In the genomic region with DNA sequence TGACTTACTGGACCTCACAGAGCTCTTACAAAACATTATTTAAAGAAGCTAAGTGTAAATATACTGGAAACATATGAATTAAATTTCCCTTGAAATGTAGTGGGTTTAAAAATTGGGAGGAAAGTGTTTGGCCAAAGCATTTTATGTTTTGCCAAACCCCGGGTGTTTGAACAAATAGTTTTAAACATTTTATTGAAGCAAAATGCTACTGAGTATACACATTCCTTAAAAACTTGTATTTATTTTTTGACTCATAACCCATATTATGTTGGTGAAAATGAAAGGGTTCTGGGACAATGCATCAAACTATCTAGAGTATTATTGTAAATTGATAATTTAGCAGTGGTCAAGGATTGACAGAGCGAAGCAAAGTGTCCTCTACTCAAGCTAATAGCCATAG, we compare ENCODE assay signal across 22 cellular contexts.
DNase-seq lines count a peak whose midpoint lies in the region; ATAC-seq and TF ChIP-seq lines count a peak whose summit lies in the region.
"Had no signal": no experiment of that assay in that cellular context is flagged by ENCODE, and none has a peak within 500 bp of the region (broad histone marks: within the 10 kb centered on the region; RNA-seq: fewer than 3 reads in every experiment).

No MANE protein-coding gene starts in this region.

- H3F3A ChIP-seq in PC-3 (ENCODE audit: low read length, unreplicated experiment) = no peaks in the 10 kb centered on the region

- H3K27ac ChIP-seq in PC-3 (ENCODE audit: low read length) (peak overlapping the region; percentile 66), transverse colon (no peak overlapping the region)
- H3K27ac ChIP-seq: BLaER1 had no signal

- POLR2A ChIA-PET in PC-3 (lab: Charles Lee; ENCODE audit: unreplicated experiment) = interaction anchor here (0.6 to 0.7 kb wide), 2 partner anchors 20 to 168 kb away, joined by 3 read pairs; no protein-coding TSS in a partner anchor

- peak overlapping the region; percentile 42 for H3K4me2 ChIP-seq in PC-3 (ENCODE audit: low read length)
- H3K4me2 ChIP-seq: BLaER1 had no signal

- CTCF ChIA-PET in PC-3 (lab: Charles Lee) = no interaction called here

- H3K79me2 ChIP-seq in PC-3 (ENCODE audit: low read length) = no peaks in the 10 kb centered on the region

- no peak for TF ChIP-seq EP300 in transverse colon (IDR thresholded peaks at IDR 0.05; ENCODE audit: low read depth)

- H3K9me3 ChIP-seq in PC-3 (ENCODE audit: low read length) (no peaks in the 10 kb centered on the region), transverse colon (no peaks in the 10 kb centered on the region)
- H3K9me3 ChIP-seq: BE2C, BLaER1 had no signal

- H3K4me3 ChIP-seq in PC-3 (ENCODE audit: low read length) (no peak overlapping the region), transverse colon (no peak overlapping the region)
- H3K4me3 ChIP-seq: BLaER1 had no signal

- intact Hi-C loops in PC-3 (cut with micrococcal nuclease) = loop anchor here (1.0 to 10.0 kb wide), 3 partner anchors 45 to 352 kb away; no protein-coding TSS in a partner anchor
- intact Hi-C loops in transverse colon (cut with DNase I; ENCODE audit: low total_unique reads) = no loop called here

- H3K4me1 ChIP-seq in PC-3 (ENCODE audit: insufficient read depth, low read length) = peaks cover 33% of the 10 kb centered on the region
- H3K4me1 ChIP-seq in transverse colon = no peaks in the 10 kb centered on the region
- H3K4me1 ChIP-seq: BE2C, BLaER1 had no signal

- 69 to 71% methylated on average over 2 of the region's 2 CpGs for WGBS in transverse colon (ENCODE audit: low coverage in 1 of 2), 2 donors

- no peak overlapping the region for H2AFZ ChIP-seq in PC-3 (ENCODE audit: low read length)

- H3K27me3 ChIP-seq in PC-3 (ENCODE audit: low read length) (no peaks in the 10 kb centered on the region), transverse colon (no peaks in the 10 kb centered on the region)
- H3K27me3 ChIP-seq: BE2C, BLaER1 had no signal

- TF ChIP-seq POLR2A in transverse colon (IDR thresholded peaks at IDR 0.05) = no peak

- H4K20me1 ChIP-seq in PC-3 (ENCODE audit: low read length) = no peaks in the 10 kb centered on the region
- H4K20me1 ChIP-seq: BLaER1 had no signal

- DNase-seq in PC-3 = peak; percentile 83
- peak; percentile 7 for DNase-seq in fibroblast of peridontal ligament (ENCODE audit: extremely low read depth)
- DNase-seq in smooth muscle cell of the brain vasculature (ENCODE audit: low read depth, low spot score) = peak; percentile 17
- no peak for DNase-seq in iPS-NIHi7 (ENCODE audit: extremely low spot score)
- DNase-seq in transverse colon = no peak
- no peak for DNase-seq in central memory CD4-positive, alpha-beta T cell
- no peak for DNase-seq in stimulated activated CD4-positive, alpha-beta T cell treated with anti-CD3 and anti-CD28 coated beads, Interleukin-4, amount 100 ng/mL, for 1 hour
- DNase-seq: 8988T; ACHN; BE2C; C1 segment of cervical spinal cord; CD4-positive, alpha-beta memory T cell; CD4-positive, CD25-positive, alpha-beta regulatory T cell; CD8-positive, alpha-beta memory T cell; COR-L47; DMS 273 treated with DMSO at 0.1 percent for 48 hours; DMS153; DMS53; DMS79; DND-41; GF-D8 had no signal

- H3K9me2 ChIP-seq in PC-3 (replicated peaks; ENCODE audit: low read length) = no peaks in the 10 kb centered on the region

- no peak for TF ChIP-seq CTCF in PC-3 (conservative IDR thresholded peaks at IDR 0.05; ENCODE audit: low read depth, low read length)
- TF ChIP-seq CTCF in transverse colon (IDR thresholded peaks at IDR 0.05) = no peak

- BruUV-seq in PC-3 (replicated peaks; lab: Mats Ljungman, UMichigan) = no TSS peak

- H3K9ac ChIP-seq in PC-3 (ENCODE audit: low read length) = peak overlapping the region; percentile 2; the same call in 1 of the 2 replicates
- H3K9ac ChIP-seq: BLaER1 had no signal

- in situ Hi-C loops in transverse colon (cut with MboI; ENCODE audit: low pct_ligation_motif_present in 1 of 4, low pct_unique_long_range_greater_than_20kb in 1 of 4, low sequenced_read_pairs in 3 of 4) = no loop called here

- ATAC-seq in PC-3 = peak; percentile 83

- H3K36me3 ChIP-seq in PC-3 (ENCODE audit: low read depth, low read length) (no peaks in the 10 kb centered on the region; the same call in 1 of the 2 replicates), transverse colon (no peaks in the 10 kb centered on the region)
- H3K36me3 ChIP-seq: BE2C, BLaER1 had no signal

Comparison
In these comparisons a context has a peak if more than half of its experiments do, and no peak if none do; other contexts are left out.
1. DNase-seq: peak in PC-3 (single experiment), fibroblast of peridontal ligament (single experiment) and smooth muscle cell of the brain vasculature (single experiment); none in iPS-NIHi7 (single experiment), transverse colon (single experiment), central memory CD4-positive, alpha-beta T cell (single experiment) and stimulated activated CD4-positive, alpha-beta T cell treated with anti-CD3 and anti-CD28 coated beads, Interleukin-4, amount 100 ng/mL, for 1 hour (single experiment).